ENCODE assay signal across 23 cellular contexts in the genomic region with DNA sequence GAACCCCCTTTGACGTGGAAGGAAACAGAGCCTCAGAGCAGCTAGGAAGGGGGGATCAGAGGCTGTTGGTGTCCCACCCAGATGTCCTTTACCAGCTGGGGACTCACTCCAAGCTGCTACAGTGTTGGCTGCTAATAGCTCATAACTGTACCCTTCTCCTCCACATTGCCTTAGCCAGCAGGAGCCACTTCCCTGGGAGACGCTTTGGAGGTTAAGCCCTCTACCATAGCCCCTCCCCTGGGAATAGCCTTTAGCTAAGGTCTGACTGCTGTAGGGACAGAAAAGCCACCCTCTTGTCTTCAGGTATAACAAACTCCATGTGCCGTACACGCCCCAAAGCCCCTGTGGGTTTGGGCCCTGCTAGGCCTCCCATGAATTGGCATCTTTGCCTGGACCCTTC.
DNase-seq lines count a peak whose midpoint lies in the region; ATAC-seq and TF ChIP-seq lines count a peak whose summit lies in the region.
"Had no signal": no experiment of that assay in that cellular context is flagged by ENCODE, and none has a peak within 500 bp of the region (broad histone marks: within the 10 kb centered on the region; RNA-seq: fewer than 3 reads in every experiment).

No MANE protein-coding gene starts in this region.

- no TSS peak for BruUV-seq in Caco-2 (replicated peaks; lab: Mats Ljungman, UMichigan)

- H3K4me3 ChIP-seq in SK-N-SH (ENCODE audit: low read depth in 2 of 2, low read length in 1 of 2), result no peak overlapping the region
- H3K4me3 ChIP-seq in lung, result no peak overlapping the region
- H3K4me3 ChIP-seq in Caco-2 (ENCODE audit: low read depth, low read length), result no peak overlapping the region
- H3K4me3 ChIP-seq: ascending aorta, esophagus squamous epithelium, psoas muscle, uterus had no signal

- no peak overlapping the region for H3K9ac ChIP-seq in SK-N-SH

- H3K4me2 ChIP-seq in SK-N-SH, result peak overlapping the region; percentile 18; the same call in 1 of the 2 replicates

- no peaks in the 10 kb centered on the region for H3K79me2 ChIP-seq in SK-N-SH (ENCODE audit: insufficient read depth)

- H3K4me3 Mint-ChIP-seq in Caco-2 (ENCODE audit: unreplicated experiment), result no peak overlapping the region
- H3K4me3 Mint-ChIP-seq: IgD-negative memory B cell, memory B cell, T-cell had no signal

- TF ChIP-seq CTCF in SK-N-SH (IDR thresholded peaks at IDR 0.05) (no peak), lung (IDR thresholded peaks at IDR 0.05; ENCODE audit: control extremely low read depth, extremely low read depth) (no peak), Caco-2 (IDR thresholded peaks at IDR 0.05; ENCODE audit: insufficient read depth in 1 of 2, low read depth in 1 of 2, low read length in 1 of 2, severe bottlenecking in 1 of 2, unreplicated experiment in 1 of 2) (no peak)

- H4K20me1 ChIP-seq in SK-N-SH (ENCODE audit: insufficient read depth), result no peaks in the 10 kb centered on the region

- POLR2A ChIA-PET in SK-N-SH (lab: Yijun Ruan, JAX) (no interaction called here), Caco-2 (lab: Charles Lee) (no interaction called here)

- peaks cover 5% of the 10 kb centered on the region for H3F3A ChIP-seq in SK-N-SH (replicated peaks; ENCODE audit: insufficient read depth)

- H3K27me3 ChIP-seq in SK-N-SH (ENCODE audit: insufficient read depth) (no peaks in the 10 kb centered on the region), lung (ENCODE audit: control insufficient read depth, insufficient read depth) (no peaks in the 10 kb centered on the region), Caco-2 (replicated peaks; ENCODE audit: control insufficient read depth, insufficient read depth, low read length) (no peaks in the 10 kb centered on the region; the same call in 1 of the 2 replicates)
- H3K27me3 ChIP-seq: ascending aorta, esophagus squamous epithelium, uterus had no signal

- ATAC-seq in SK-N-SH treated with all-trans-retinoic acid at 6 μM for 48 hours, result no peak
- ATAC-seq in lung (ENCODE audit: insufficient read depth, low FRiP score), result no peak
- ATAC-seq: psoas muscle, T-cell had no signal

- no peaks in the 10 kb centered on the region for H3K9me3 Mint-ChIP-seq in Caco-2 (ENCODE audit: unreplicated experiment)
- H3K9me3 Mint-ChIP-seq: IgD-negative memory B cell, T-cell had no signal

- H3K4me1 ChIP-seq in SK-N-SH (ENCODE audit: control insufficient read depth in 1 of 2, insufficient read depth in 2 of 2, low read depth in 1 of 2, low read length in 1 of 2) (peaks cover 4 to 46% of the 10 kb centered on the region in 2 experiments; a peak in 1 of 4 replicates), lung (ENCODE audit: control insufficient read depth in 2 of 2, insufficient read depth in 2 of 2, low read length in 2 of 2) (peaks cover 0 to 2% of the 10 kb centered on the region in 2 donors), Caco-2 (no peaks in the 10 kb centered on the region)
- H3K4me1 ChIP-seq: ascending aorta, esophagus squamous epithelium had no signal

- no peak overlapping the region for H3K27ac Mint-ChIP-seq in Caco-2 (ENCODE audit: unreplicated experiment)
- H3K27ac Mint-ChIP-seq: IgD-negative memory B cell, memory B cell, T-cell had no signal

- H3K27ac ChIP-seq in SK-N-SH (ENCODE audit: low read depth in 2 of 2, low read length in 1 of 2) (no peak overlapping the region), lung (ENCODE audit: low read depth in 1 of 2, low read length in 1 of 2) (no peak overlapping the region)
- H3K27ac ChIP-seq: ascending aorta, esophagus squamous epithelium, psoas muscle had no signal

- H2AFZ ChIP-seq in SK-N-SH (ENCODE audit: low read depth), result no peak overlapping the region

- H3K9me2 ChIP-seq in SK-N-SH, result no peaks in the 10 kb centered on the region

- H3K9me3 ChIP-seq in SK-N-SH (no peaks in the 10 kb centered on the region), lung (ENCODE audit: control insufficient read depth in 2 of 2, insufficient read depth in 1 of 2, low read length in 1 of 2) (peaks cover 0 to 2% of the 10 kb centered on the region in 2 donors), Caco-2 (no peaks in the 10 kb centered on the region)
- H3K9me3 ChIP-seq: ascending aorta, esophagus squamous epithelium, psoas muscle, uterus had no signal

- H3K27me3 Mint-ChIP-seq in Caco-2 (ENCODE audit: insufficient read depth, unreplicated experiment), result peaks cover 4% of the 10 kb centered on the region
- H3K27me3 Mint-ChIP-seq: IgD-negative memory B cell, T-cell had no signal

- CTCF ChIA-PET in SK-N-SH (lab: Yijun Ruan, JAX), result interaction anchor here (1.0 to 1.4 kb wide), 2 partner anchors 40 to 239 kb away, joined by 3 to 4 read pairs; a partner anchor contains a TSS
- CTCF ChIA-PET in Caco-2 (lab: Charles Lee), result no interaction called here

- H3K36me3 ChIP-seq in SK-N-SH (replicated peaks in 1 of 2; ENCODE audit: control insufficient read depth in 1 of 2, insufficient read depth in 2 of 2, low read length in 1 of 2) (no peaks in the 10 kb centered on the region), lung (ENCODE audit: control insufficient read depth in 2 of 2, insufficient read depth in 2 of 2, low read length in 2 of 2) (no peaks in the 10 kb centered on the region), Caco-2 (ENCODE audit: control insufficient read depth, insufficient read depth, low read length) (no peaks in the 10 kb centered on the region)
- H3K36me3 ChIP-seq: ascending aorta, esophagus squamous epithelium, uterus had no signal

- no peak for TF ChIP-seq EP300 in SK-N-SH (IDR thresholded peaks at IDR 0.05; ENCODE audit: borderline replicate concordance in 1 of 2, low read depth in 1 of 2, low read length in 1 of 2)

- TF ChIP-seq RAD21 in SK-N-SH (IDR thresholded peaks at IDR 0.05; ENCODE audit: low read length), result no peak

- DNase-seq in SK-N-SH, result peak; percentile 14
- DNase-seq in NCI-H82 (lab: John Stamatoyannopoulos, UW), result peak; percentile 86
- DNase-seq in lung (ENCODE audit: low spot score), result peak; percentile 18
- peak; percentile 10 for DNase-seq in stimulated activated CD8-positive, alpha-beta memory T cell treated with anti-CD3 and anti-CD28 coated beads, Interleukin-4, amount 100 ng/mL, for 48 hours
- no peak for DNase-seq in HUDEP-2 (lab: John Stamatoyannopoulos, UW; ENCODE audit: unreplicated experiment in 76 of 76)
- no peak for DNase-seq in Caco-2
- no peak for DNase-seq in activated T-cell treated with anti-CD3 and anti-CD28 coated beads, Interleukin-2, amount 50 U/mL, for 1 hour
- DNase-seq: activated CD4-positive, alpha-beta T cell treated with anti-CD3 and anti-CD28 coated beads, Interleukin-2, amount 50 U/mL, for 1 hour; activated naive CD4-positive, alpha-beta T cell treated with anti-CD3 and anti-CD28 coated beads, Interleukin-2, amount 50 U/mL, for 16 hours; effector memory CD4-positive, alpha-beta T cell; esophagus squamous epithelium; NCI-H2107; NCI-H526; OCI-M1; psoas muscle; SHP77; stimulated activated CD4-positive, alpha-beta T cell treated with anti-CD3 and anti-CD28 coated beads, Interleukin-4, amount 100 ng/mL, for 4 hours had no signal

- no peaks in the 10 kb centered on the region for H3K36me3 Mint-ChIP-seq in Caco-2 (ENCODE audit: insufficient read depth, unreplicated experiment)
- H3K36me3 Mint-ChIP-seq: IgD-negative memory B cell, memory B cell, T-cell had no signal

- no peaks in the 10 kb centered on the region for H3K4me1 Mint-ChIP-seq in Caco-2 (ENCODE audit: low read depth, unreplicated experiment)
- H3K4me1 Mint-ChIP-seq: IgD-negative memory B cell, memory B cell, T-cell had no signal

- WGBS in SK-N-SH (ENCODE audit: low lambda C conversion rate), result 53% methylated on average over 4 of the region's 4 CpGs
- WGBS in lung, 2 donors, result 83 to 95% methylated on average over 4 of the region's 4 CpGs

- intact Hi-C loops in Caco-2 (cut with micrococcal nuclease; ENCODE audit: unreplicated experiment), result loop anchor here (10.0 kb wide), 1 partner anchor 356 kb away; no protein-coding TSS in a partner anchor

TF ChIP-seq in SK-N-SH, 30 proteins besides CTCF, POLR2A, EP300 and RAD21 (continues in another document):
- TF ChIP-seq JUND (IDR thresholded peaks at IDR 0.05) (no peak), FOSL2 (IDR thresholded peaks at IDR 0.05; ENCODE audit: borderline replicate concordance, low read depth) (no peak), TEAD4 (IDR thresholded peaks at IDR 0.05; ENCODE audit: borderline replicate concordance, insufficient read depth) (no peak), NRF1 (IDR thresholded peaks at IDR 0.05; ENCODE audit: low read depth, low read length) (no peak)

TF ChIP-seq in SK-N-SH treated with all-trans-retinoic acid at 6 μM for 48 hours, 23 proteins besides CTCF, POLR2A, EP300 and RAD21 (continues in another document):
- TF ChIP-seq, protein P1, sequence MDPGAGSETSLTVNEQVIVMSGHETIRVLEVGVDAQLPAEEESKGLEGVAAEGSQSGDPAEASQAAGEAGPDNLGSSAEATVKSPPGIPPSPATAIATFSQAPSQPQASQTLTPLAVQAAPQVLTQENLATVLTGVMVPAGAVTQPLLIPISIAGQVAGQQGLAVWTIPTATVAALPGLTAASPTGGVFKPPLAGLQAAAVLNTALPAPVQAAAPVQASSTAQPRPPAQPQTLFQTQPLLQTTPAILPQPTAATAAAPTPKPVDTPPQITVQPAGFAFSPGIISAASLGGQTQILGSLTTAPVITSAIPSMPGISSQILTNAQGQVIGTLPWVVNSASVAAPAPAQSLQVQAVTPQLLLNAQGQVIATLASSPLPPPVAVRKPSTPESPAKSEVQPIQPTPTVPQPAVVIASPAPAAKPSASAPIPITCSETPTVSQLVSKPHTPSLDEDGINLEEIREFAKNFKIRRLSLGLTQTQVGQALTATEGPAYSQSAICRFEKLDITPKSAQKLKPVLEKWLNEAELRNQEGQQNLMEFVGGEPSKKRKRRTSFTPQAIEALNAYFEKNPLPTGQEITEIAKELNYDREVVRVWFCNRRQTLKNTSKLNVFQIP (CRISPR knock-in tag; IDR thresholded peaks at IDR 0.05; ENCODE audit: borderline replicate concordance, low read depth), result no peak
- TF ChIP-seq, protein P2, sequence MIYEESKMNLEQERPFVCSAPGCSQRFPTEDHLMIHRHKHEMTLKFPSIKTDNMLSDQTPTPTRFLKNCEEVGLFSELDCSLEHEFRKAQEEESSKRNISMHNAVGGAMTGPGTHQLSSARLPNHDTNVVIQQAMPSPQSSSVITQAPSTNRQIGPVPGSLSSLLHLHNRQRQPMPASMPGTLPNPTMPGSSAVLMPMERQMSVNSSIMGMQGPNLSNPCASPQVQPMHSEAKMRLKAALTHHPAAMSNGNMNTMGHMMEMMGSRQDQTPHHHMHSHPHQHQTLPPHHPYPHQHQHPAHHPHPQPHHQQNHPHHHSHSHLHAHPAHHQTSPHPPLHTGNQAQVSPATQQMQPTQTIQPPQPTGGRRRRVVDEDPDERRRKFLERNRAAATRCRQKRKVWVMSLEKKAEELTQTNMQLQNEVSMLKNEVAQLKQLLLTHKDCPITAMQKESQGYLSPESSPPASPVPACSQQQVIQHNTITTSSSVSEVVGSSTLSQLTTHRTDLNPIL (CRISPR knock-in tag; IDR thresholded peaks at IDR 0.05; ENCODE audit: low read depth), result no peak
- no peak for TF ChIP-seq SNAI2 (CRISPR knock-in tag; IDR thresholded peaks at IDR 0.05)
- TF ChIP-seq ZFP3 (CRISPR knock-in tag; IDR thresholded peaks at IDR 0.05), result no peak
- TF ChIP-seq ZNF565 (CRISPR knock-in tag; conservative IDR thresholded peaks at IDR 0.05; ENCODE audit: low read depth), result no peak
- no peak for TF ChIP-seq RARB (CRISPR knock-in tag; IDR thresholded peaks at IDR 0.05)
- no peak for TF ChIP-seq ARNTL (CRISPR knock-in tag; IDR thresholded peaks at IDR 0.05; ENCODE audit: borderline replicate concordance, low read depth)
- no peak for TF ChIP-seq TCF4 (CRISPR knock-in tag; IDR thresholded peaks at IDR 0.05; ENCODE audit: borderline replicate concordance)

Comparison
In these comparisons a context has a peak if more than half of its experiments do, and no peak if none do; other contexts are left out.
1. DNase-seq: peak in SK-N-SH (single experiment), NCI-H82 (single experiment), lung (single experiment) and stimulated activated CD8-positive, alpha-beta memory T cell treated with anti-CD3 and anti-CD28 coated beads, Interleukin-4, amount 100 ng/mL, for 48 hours (single experiment); none in HUDEP-2 (0 of 76), Caco-2 (0 of 2) and activated T-cell treated with anti-CD3 and anti-CD28 coated beads, Interleukin-2, amount 50 U/mL, for 1 hour (single experiment).